ENCODE assay signal across 1 cellular context in genomic region chr2:187519419-187520120, GRCh38.
A peak's percentile ranks its signal among the peaks of the same experiment; 100 is the strongest.
TF ChIP-seq lines count a peak whose summit lies in the region.

No MANE protein-coding gene starts in this region.

TF ChIP-seq in HepG2, 621 proteins besides CTCF, POLR2A, EP300 and RAD21 (continued from another document and continues in another):
- TF ChIP-seq, protein P1, sequence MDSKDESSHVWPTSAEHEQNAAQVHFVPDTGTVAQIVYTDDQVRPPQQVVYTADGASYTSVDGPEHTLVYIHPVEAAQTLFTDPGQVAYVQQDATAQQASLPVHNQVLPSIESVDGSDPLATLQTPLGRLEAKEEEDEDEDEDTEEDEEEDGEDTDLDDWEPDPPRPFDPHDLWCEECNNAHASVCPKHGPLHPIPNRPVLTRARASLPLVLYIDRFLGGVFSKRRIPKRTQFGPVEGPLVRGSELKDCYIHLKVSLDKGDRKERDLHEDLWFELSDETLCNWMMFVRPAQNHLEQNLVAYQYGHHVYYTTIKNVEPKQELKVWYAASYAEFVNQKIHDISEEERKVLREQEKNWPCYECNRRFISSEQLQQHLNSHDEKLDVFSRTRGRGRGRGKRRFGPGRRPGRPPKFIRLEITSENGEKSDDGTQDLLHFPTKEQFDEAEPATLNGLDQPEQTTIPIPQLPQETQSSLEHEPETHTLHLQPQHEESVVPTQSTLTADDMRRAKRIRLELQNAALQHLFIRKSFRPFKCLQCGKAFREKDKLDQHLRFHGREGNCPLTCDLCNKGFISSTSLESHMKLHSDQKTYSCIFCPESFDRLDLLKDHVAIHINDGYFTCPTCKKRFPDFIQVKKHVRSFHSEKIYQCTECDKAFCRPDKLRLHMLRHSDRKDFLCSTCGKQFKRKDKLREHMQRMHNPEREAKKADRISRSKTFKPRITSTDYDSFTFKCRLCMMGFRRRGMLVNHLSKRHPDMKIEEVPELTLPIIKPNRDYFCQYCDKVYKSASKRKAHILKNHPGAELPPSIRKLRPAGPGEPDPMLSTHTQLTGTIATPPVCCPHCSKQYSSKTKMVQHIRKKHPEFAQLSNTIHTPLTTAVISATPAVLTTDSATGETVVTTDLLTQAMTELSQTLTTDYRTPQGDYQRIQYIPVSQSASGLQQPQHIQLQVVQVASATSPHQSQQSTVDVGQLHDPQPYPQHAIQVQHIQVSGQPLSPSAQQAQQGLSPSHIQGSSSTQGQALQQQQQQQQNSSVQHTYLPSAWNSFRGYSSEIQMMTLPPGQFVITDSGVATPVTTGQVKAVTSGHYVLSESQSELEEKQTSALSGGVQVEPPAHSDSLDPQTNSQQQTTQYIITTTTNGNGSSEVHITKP (CRISPR knock-in tag; IDR thresholded peaks at IDR 0.05; ENCODE audit: low read depth), result 0 out of 2 replicates have a peak, but pooled peaks have one; percentile 56
- TF ChIP-seq SCMH1 (CRISPR knock-in tag; IDR thresholded peaks at IDR 0.05; ENCODE audit: borderline replicate concordance) (no peak), CREB3 (CRISPR knock-in tag; IDR thresholded peaks at IDR 0.05) (no peak), MTA1 (CRISPR knock-in tag; IDR thresholded peaks at IDR 0.05; ENCODE audit: borderline replicate concordance) (no peak), SNAPC2 (CRISPR knock-in tag; IDR thresholded peaks at IDR 0.05) (no peak), REL (CRISPR knock-in tag; conservative IDR thresholded peaks at IDR 0.05) (no peak), SIN3A (IDR thresholded peaks at IDR 0.05; ENCODE audit: borderline replicate concordance, low read depth, low read length) (no peak), ATF7 (IDR thresholded peaks at IDR 0.05) (no peak), ATF7 (CRISPR knock-in tag; IDR thresholded peaks at IDR 0.05) (no peak), ZNF503 (CRISPR knock-in tag; IDR thresholded peaks at IDR 0.05) (0 out of 2 replicates have a peak, but pooled peaks have one; percentile 37), NFATC3 (CRISPR knock-in tag; IDR thresholded peaks at IDR 0.05) (no peak), TOPORS (CRISPR knock-in tag; IDR thresholded peaks at IDR 0.05) (no peak), ATF7-NPFF (CRISPR knock-in tag; IDR thresholded peaks at IDR 0.05; ENCODE audit: low read depth) (no peak), ZNF317 (CRISPR knock-in tag; IDR thresholded peaks at IDR 0.05) (no peak), ZSCAN5A (CRISPR knock-in tag; IDR thresholded peaks at IDR 0.05; ENCODE audit: borderline replicate concordance) (0 out of 2 replicates have a peak, but pooled peaks have one; percentile 32), ZSCAN21 (CRISPR knock-in tag; IDR thresholded peaks at IDR 0.05; ENCODE audit: borderline replicate concordance) (no peak), ZFP36L2 (CRISPR knock-in tag; IDR thresholded peaks at IDR 0.05) (no peak), ZNF234 (CRISPR knock-in tag; conservative IDR thresholded peaks at IDR 0.05) (no peak), RXRA (CRISPR knock-in tag; IDR thresholded peaks at IDR 0.05) (no peak), ZNF20 (CRISPR knock-in tag; IDR thresholded peaks at IDR 0.05) (no peak), NFE2 (CRISPR knock-in tag; IDR thresholded peaks at IDR 0.05) (no peak), JUNB (CRISPR knock-in tag; IDR thresholded peaks at IDR 0.05; ENCODE audit: borderline replicate concordance) (no peak), CBX1 (IDR thresholded peaks at IDR 0.05; ENCODE audit: low read depth) (no peak), ATAD3A (CRISPR knock-in tag; IDR thresholded peaks at IDR 0.05) (no peak), ZNF570 (CRISPR knock-in tag; IDR thresholded peaks at IDR 0.05; ENCODE audit: borderline replicate concordance) (no peak), ZNF235 (CRISPR knock-in tag; IDR thresholded peaks at IDR 0.05; ENCODE audit: borderline replicate concordance) (no peak), ZFX (CRISPR knock-in tag; IDR thresholded peaks at IDR 0.05; ENCODE audit: low read depth) (0 out of 2 replicates have a peak, but pooled peaks have one; percentile 18), ZNF850 (CRISPR knock-in tag; conservative IDR thresholded peaks at IDR 0.05) (no peak), ZNF33A (CRISPR knock-in tag; IDR thresholded peaks at IDR 0.05; ENCODE audit: borderline replicate concordance) (no peak), FOXM1 (CRISPR knock-in tag; IDR thresholded peaks at IDR 0.05) (no peak), IRX3 (CRISPR knock-in tag; IDR thresholded peaks at IDR 0.05; ENCODE audit: borderline replicate concordance, low read depth) (0 out of 2 replicates have a peak, but pooled peaks have one; percentile 31), RXRB (CRISPR knock-in tag; IDR thresholded peaks at IDR 0.05; ENCODE audit: borderline replicate concordance) (no peak), ZNF136 (CRISPR knock-in tag; IDR thresholded peaks at IDR 0.05; ENCODE audit: low read depth) (0 out of 2 replicates have a peak, but pooled peaks have one; percentile 71), GTF2F1 (IDR thresholded peaks at IDR 0.05; ENCODE audit: low read length) (no peak), FIP1L1 (IDR thresholded peaks at IDR 0.05; ENCODE audit: borderline replicate concordance, insufficient read depth, low read depth, low read length) (no peak), MED1 (CRISPR knock-in tag; IDR thresholded peaks at IDR 0.05) (peak; percentile 71), ZNF784 (CRISPR knock-in tag; IDR thresholded peaks at IDR 0.05; ENCODE audit: borderline replicate concordance) (no peak), RFX3 (CRISPR knock-in tag; IDR thresholded peaks at IDR 0.05) (no peak), HOXD1 (CRISPR knock-in tag; IDR thresholded peaks at IDR 0.05) (no peak), ZC3H4 (CRISPR knock-in tag; IDR thresholded peaks at IDR 0.05; ENCODE audit: borderline replicate concordance) (no peak)
- TF ChIP-seq, protein P2, sequence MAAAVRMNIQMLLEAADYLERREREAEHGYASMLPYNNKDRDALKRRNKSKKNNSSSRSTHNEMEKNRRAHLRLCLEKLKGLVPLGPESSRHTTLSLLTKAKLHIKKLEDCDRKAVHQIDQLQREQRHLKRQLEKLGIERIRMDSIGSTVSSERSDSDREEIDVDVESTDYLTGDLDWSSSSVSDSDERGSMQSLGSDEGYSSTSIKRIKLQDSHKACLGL (CRISPR knock-in tag; IDR thresholded peaks at IDR 0.05), result no peak
- TF ChIP-seq, protein P3, sequence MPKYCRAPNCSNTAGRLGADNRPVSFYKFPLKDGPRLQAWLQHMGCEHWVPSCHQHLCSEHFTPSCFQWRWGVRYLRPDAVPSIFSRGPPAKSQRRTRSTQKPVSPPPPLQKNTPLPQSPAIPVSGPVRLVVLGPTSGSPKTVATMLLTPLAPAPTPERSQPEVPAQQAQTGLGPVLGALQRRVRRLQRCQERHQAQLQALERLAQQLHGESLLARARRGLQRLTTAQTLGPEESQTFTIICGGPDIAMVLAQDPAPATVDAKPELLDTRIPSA (CRISPR knock-in tag; IDR thresholded peaks at IDR 0.05; ENCODE audit: borderline replicate concordance), result no peak
- TF ChIP-seq, protein P4, sequence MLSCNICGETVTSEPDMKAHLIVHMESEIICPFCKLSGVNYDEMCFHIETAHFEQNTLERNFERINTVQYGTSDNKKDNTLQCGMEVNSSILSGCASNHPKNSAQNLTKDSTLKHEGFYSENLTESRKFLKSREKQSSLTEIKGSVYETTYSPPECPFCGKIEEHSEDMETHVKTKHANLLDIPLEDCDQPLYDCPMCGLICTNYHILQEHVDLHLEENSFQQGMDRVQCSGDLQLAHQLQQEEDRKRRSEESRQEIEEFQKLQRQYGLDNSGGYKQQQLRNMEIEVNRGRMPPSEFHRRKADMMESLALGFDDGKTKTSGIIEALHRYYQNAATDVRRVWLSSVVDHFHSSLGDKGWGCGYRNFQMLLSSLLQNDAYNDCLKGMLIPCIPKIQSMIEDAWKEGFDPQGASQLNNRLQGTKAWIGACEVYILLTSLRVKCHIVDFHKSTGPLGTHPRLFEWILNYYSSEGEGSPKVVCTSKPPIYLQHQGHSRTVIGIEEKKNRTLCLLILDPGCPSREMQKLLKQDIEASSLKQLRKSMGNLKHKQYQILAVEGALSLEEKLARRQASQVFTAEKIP (CRISPR knock-in tag; IDR thresholded peaks at IDR 0.05; ENCODE audit: borderline replicate concordance), result no peak
- TF ChIP-seq, protein P5, sequence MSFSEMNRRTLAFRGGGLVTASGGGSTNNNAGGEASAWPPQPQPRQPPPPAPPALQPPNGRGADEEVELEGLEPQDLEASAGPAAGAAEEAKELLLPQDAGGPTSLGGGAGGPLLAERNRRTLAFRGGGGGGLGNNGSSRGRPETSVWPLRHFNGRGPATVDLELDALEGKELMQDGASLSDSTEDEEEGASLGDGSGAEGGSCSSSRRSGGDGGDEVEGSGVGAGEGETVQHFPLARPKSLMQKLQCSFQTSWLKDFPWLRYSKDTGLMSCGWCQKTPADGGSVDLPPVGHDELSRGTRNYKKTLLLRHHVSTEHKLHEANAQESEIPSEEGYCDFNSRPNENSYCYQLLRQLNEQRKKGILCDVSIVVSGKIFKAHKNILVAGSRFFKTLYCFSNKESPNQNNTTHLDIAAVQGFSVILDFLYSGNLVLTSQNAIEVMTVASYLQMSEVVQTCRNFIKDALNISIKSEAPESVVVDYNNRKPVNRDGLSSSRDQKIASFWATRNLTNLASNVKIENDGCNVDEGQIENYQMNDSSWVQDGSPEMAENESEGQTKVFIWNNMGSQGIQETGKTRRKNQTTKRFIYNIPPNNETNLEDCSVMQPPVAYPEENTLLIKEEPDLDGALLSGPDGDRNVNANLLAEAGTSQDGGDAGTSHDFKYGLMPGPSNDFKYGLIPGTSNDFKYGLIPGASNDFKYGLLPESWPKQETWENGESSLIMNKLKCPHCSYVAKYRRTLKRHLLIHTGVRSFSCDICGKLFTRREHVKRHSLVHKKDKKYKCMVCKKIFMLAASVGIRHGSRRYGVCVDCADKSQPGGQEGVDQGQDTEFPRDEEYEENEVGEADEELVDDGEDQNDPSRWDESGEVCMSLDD (CRISPR knock-in tag; IDR thresholded peaks at IDR 0.05; ENCODE audit: borderline replicate concordance), result no peak; the same call in 1 of the 2 replicates
- TF ChIP-seq, protein P6, sequence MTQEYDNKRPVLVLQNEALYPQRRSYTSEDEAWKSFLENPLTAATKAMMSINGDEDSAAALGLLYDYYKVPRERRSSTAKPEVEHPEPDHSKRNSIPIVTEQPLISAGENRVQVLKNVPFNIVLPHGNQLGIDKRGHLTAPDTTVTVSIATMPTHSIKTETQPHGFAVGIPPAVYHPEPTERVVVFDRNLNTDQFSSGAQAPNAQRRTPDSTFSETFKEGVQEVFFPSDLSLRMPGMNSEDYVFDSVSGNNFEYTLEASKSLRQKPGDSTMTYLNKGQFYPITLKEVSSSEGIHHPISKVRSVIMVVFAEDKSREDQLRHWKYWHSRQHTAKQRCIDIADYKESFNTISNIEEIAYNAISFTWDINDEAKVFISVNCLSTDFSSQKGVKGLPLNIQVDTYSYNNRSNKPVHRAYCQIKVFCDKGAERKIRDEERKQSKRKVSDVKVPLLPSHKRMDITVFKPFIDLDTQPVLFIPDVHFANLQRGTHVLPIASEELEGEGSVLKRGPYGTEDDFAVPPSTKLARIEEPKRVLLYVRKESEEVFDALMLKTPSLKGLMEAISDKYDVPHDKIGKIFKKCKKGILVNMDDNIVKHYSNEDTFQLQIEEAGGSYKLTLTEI (CRISPR knock-in tag; conservative IDR thresholded peaks at IDR 0.05), result no peak
- TF ChIP-seq, protein P7, sequence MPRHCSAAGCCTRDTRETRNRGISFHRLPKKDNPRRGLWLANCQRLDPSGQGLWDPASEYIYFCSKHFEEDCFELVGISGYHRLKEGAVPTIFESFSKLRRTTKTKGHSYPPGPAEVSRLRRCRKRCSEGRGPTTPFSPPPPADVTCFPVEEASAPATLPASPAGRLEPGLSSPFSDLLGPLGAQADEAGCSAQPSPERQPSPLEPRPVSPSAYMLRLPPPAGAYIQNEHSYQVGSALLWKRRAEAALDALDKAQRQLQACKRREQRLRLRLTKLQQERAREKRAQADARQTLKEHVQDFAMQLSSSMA (CRISPR knock-in tag; IDR thresholded peaks at IDR 0.05), result no peak
- TF ChIP-seq, protein P8, sequence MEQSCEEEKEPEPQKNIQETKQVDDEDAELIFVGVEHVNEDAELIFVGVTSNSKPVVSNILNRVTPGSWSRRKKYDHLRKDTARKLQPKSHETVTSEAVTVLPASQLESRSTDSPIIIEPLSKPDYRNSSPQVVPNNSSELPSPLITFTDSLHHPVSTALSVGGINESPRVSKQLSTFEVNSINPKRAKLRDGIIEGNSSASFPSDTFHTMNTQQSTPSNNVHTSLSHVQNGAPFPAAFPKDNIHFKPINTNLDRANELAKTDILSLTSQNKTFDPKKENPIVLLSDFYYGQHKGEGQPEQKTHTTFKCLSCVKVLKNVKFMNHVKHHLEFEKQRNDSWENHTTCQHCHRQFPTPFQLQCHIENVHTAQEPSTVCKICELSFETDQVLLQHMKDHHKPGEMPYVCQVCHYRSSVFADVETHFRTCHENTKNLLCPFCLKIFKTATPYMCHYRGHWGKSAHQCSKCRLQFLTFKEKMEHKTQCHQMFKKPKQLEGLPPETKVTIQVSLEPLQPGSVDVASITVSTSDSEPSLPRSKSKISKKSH (CRISPR knock-in tag; IDR thresholded peaks at IDR 0.05; ENCODE audit: borderline replicate concordance), result no peak
